In the genomic region with DNA sequence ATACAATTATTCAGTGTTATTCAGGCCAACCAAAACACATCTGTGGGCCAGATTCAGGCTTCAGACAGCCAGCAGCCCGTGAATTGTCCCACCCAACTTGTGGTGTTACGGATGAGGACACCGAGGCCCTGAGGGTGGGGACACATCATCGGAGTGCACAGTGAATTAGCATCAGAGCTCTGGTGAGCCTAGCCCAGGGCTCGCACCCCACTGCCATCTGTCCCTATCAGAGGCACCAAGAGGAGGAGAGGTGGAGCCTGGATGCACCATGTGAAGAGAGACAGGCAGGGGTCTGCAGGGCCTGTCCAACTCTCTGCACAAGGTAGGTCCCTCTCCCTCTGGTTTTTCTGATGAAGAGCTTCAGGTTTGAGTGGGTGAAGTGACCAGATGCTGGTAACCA, we compare ENCODE assay signal across 1 cellular context.
TF ChIP-seq lines count a peak whose summit lies in the region.

No MANE protein-coding gene starts in this region.

TF ChIP-seq in H1, 55 proteins besides CTCF, POLR2A, EP300 and RAD21 (continued from another document):
- TF ChIP-seq CHD2 (IDR thresholded peaks at IDR 0.05; ENCODE audit: low read length) (no peak), SAP30 (IDR thresholded peaks at IDR 0.05; ENCODE audit: insufficient read depth, insufficient replicate concordance, low read length) (no peak), SRF (IDR thresholded peaks at IDR 0.05; ENCODE audit: low read depth, low read length) (no peak), TCF12 (IDR thresholded peaks at IDR 0.05; ENCODE audit: low read depth, low read length) (no peak), NRF1 (IDR thresholded peaks at IDR 0.05; ENCODE audit: low read depth, low read length) (no peak)
